In the genomic region with DNA sequence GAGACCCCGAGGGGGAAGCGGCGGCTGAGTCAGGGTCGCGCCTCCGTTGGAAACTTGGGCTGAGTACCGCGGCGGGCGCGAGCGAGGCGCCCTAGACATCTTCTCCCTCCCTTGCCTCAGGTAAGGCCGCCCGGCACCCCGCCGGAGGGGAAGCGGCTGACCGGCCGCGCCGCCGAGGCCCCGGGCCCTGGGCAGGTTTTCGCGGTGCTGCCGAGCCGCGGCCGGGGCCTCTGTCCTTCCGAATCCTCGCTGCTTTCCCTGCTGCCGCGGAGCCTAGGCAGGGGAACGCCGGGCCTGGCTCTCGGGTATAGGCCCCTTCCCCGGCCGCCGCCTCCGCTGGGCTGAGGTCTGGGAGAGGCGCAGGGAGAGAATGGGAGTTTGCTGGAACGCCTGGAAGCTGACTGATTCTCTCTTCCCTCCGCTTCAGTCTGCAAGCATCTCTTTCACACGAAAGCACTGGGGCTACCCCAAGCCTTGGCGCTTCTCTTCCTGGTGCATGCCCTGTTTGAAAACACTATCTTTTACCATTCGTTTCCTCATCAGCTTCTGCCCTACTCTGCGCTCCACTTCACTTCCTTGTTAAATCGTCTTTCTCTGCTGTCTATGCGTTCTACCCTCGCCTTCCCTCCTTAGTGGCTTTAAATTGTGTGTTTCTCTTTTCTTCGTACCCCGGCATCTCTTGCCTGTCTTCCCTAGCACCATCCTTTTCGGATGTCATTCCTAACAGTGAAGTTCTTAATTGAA, we compare ENCODE assay signal across 2 cellular contexts.
TF ChIP-seq lines count a peak whose summit lies in the region.

No MANE protein-coding gene starts in this region.

TF ChIP-seq in IMR-90, 13 proteins besides CTCF, POLR2A, EP300 and RAD21:
- TF ChIP-seq FOS (IDR thresholded peaks at IDR 0.05; ENCODE audit: low read depth, low read length) (no peak), MAZ (IDR thresholded peaks at IDR 0.05; ENCODE audit: borderline replicate concordance, low read depth, low read length) (no peak), MAFK (IDR thresholded peaks at IDR 0.05; ENCODE audit: low read depth, low read length) (no peak), RCOR1 (IDR thresholded peaks at IDR 0.05; ENCODE audit: insufficient replicate concordance, low read length) (no peak), BHLHE40 (IDR thresholded peaks at IDR 0.05; ENCODE audit: low read depth, low read length) (no peak), CHD1 (IDR thresholded peaks at IDR 0.05; ENCODE audit: low read depth, low read length) (no peak), SMC3 (IDR thresholded peaks at IDR 0.05; ENCODE audit: low read depth, low read length) (no peak), RFX5 (IDR thresholded peaks at IDR 0.05; ENCODE audit: low read depth, low read length) (no peak), CEBPB (IDR thresholded peaks at IDR 0.05; ENCODE audit: low read depth, low read length) (no peak), NFE2L2 (IDR thresholded peaks at IDR 0.05; ENCODE audit: low read depth, low read length) (no peak), MXI1 (IDR thresholded peaks at IDR 0.05; ENCODE audit: borderline replicate concordance, low read depth, low read length) (no peak; the same call in 1 of the 2 replicates)
- TF ChIP-seq, protein P1, sequence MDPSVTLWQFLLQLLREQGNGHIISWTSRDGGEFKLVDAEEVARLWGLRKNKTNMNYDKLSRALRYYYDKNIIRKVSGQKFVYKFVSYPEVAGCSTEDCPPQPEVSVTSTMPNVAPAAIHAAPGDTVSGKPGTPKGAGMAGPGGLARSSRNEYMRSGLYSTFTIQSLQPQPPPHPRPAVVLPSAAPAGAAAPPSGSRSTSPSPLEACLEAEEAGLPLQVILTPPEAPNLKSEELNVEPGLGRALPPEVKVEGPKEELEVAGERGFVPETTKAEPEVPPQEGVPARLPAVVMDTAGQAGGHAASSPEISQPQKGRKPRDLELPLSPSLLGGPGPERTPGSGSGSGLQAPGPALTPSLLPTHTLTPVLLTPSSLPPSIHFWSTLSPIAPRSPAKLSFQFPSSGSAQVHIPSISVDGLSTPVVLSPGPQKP (IDR thresholded peaks at IDR 0.05; ENCODE audit: borderline replicate concordance, low read depth, low read length) = no peak
- TF ChIP-seq, protein P2, sequence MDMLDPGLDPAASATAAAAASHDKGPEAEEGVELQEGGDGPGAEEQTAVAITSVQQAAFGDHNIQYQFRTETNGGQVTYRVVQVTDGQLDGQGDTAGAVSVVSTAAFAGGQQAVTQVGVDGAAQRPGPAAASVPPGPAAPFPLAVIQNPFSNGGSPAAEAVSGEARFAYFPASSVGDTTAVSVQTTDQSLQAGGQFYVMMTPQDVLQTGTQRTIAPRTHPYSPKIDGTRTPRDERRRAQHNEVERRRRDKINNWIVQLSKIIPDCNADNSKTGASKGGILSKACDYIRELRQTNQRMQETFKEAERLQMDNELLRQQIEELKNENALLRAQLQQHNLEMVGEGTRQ (IDR thresholded peaks at IDR 0.05; ENCODE audit: low read depth, low read length) = no peak

TF ChIP-seq in K562, 482 proteins besides CTCF, POLR2A, EP300 and RAD21 (continues in another document):
- TF ChIP-seq, protein P3, sequence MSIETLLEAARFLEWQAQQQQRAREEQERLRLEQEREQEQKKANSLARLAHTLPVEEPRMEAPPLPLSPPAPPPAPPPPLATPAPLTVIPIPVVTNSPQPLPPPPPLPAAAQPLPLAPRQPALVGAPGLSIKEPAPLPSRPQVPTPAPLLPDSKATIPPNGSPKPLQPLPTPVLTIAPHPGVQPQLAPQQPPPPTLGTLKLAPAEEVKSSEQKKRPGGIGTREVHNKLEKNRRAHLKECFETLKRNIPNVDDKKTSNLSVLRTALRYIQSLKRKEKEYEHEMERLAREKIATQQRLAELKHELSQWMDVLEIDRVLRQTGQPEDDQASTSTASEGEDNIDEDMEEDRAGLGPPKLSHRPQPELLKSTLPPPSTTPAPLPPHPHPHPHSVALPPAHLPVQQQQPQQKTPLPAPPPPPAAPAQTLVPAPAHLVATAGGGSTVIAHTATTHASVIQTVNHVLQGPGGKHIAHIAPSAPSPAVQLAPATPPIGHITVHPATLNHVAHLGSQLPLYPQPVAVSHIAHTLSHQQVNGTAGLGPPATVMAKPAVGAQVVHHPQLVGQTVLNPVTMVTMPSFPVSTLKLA (conservative IDR thresholded peaks at IDR 0.05) = peak in 1 of 2 experiments; percentile 34; a peak in 3 of 4 replicates
- TF ChIP-seq ZFP30 (CRISPR knock-in tag; IDR thresholded peaks at IDR 0.05; ENCODE audit: borderline replicate concordance) = no peak
- no peak for TF ChIP-seq TEAD4 (IDR thresholded peaks at IDR 0.05; ENCODE audit: low read length)
- TF ChIP-seq TEAD4 (CRISPR knock-in tag; IDR thresholded peaks at IDR 0.05; ENCODE audit: borderline replicate concordance) = no peak
- TF ChIP-seq RAD51 (IDR thresholded peaks at IDR 0.05; ENCODE audit: borderline replicate concordance, low read depth) = no peak
- no peak for TF ChIP-seq ZNF311 (CRISPR knock-in tag; IDR thresholded peaks at IDR 0.05)
- TF ChIP-seq ARID1B (IDR thresholded peaks at IDR 0.05) = peak; percentile 38; the same call in 1 of the 2 replicates
- peak; percentile 75; the same call in 1 of the 2 replicates for TF ChIP-seq ZKSCAN1 (IDR thresholded peaks at IDR 0.05; ENCODE audit: low read depth, low read length)
- no peak for TF ChIP-seq ZNF174 (CRISPR knock-in tag; IDR thresholded peaks at IDR 0.05)
- TF ChIP-seq TOE1 (IDR thresholded peaks at IDR 0.05; ENCODE audit: borderline replicate concordance) = peak; percentile 57; the same call in 1 of the 2 replicates
- no peak for TF ChIP-seq TOE1 (CRISPR knock-in tag; IDR thresholded peaks at IDR 0.05; ENCODE audit: borderline replicate concordance, low read depth)
- peak; percentile 3; the same call in 1 of the 2 replicates for TF ChIP-seq GABPB1 (CRISPR knock-in tag; IDR thresholded peaks at IDR 0.05)
- TF ChIP-seq, protein P4, sequence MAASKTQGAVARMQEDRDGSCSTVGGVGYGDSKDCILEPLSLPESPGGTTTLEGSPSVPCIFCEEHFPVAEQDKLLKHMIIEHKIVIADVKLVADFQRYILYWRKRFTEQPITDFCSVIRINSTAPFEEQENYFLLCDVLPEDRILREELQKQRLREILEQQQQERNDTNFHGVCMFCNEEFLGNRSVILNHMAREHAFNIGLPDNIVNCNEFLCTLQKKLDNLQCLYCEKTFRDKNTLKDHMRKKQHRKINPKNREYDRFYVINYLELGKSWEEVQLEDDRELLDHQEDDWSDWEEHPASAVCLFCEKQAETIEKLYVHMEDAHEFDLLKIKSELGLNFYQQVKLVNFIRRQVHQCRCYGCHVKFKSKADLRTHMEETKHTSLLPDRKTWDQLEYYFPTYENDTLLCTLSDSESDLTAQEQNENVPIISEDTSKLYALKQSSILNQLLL (CRISPR knock-in tag; IDR thresholded peaks at IDR 0.05; ENCODE audit: borderline replicate concordance) = no peak
- no peak for TF ChIP-seq BRCA1 (IDR thresholded peaks at IDR 0.05)
- TF ChIP-seq BRCA1 (CRISPR knock-in tag; IDR thresholded peaks at IDR 0.05) = 0 out of 2 replicates have a peak, but pooled peaks have one; percentile 37
- TF ChIP-seq, protein P5, sequence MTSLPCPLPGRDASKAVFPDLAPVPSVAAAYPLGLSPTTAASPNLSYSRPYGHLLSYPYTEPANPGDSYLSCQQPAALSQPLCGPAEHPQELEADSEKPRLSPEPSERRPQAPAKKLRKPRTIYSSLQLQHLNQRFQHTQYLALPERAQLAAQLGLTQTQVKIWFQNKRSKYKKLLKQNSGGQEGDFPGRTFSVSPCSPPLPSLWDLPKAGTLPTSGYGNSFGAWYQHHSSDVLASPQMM (CRISPR knock-in tag; IDR thresholded peaks at IDR 0.05) = no peak
- no peak for TF ChIP-seq JUN (IDR thresholded peaks at IDR 0.05; ENCODE audit: borderline replicate concordance, low read depth, low read length)
- TF ChIP-seq JUN (CRISPR knock-in tag; IDR thresholded peaks at IDR 0.05; ENCODE audit: borderline replicate concordance) = peak; percentile 57; the same call in 1 of the 2 replicates
- TF ChIP-seq NR2F6 (CRISPR knock-in tag; IDR thresholded peaks at IDR 0.05) = no peak
- TF ChIP-seq, protein P6, sequence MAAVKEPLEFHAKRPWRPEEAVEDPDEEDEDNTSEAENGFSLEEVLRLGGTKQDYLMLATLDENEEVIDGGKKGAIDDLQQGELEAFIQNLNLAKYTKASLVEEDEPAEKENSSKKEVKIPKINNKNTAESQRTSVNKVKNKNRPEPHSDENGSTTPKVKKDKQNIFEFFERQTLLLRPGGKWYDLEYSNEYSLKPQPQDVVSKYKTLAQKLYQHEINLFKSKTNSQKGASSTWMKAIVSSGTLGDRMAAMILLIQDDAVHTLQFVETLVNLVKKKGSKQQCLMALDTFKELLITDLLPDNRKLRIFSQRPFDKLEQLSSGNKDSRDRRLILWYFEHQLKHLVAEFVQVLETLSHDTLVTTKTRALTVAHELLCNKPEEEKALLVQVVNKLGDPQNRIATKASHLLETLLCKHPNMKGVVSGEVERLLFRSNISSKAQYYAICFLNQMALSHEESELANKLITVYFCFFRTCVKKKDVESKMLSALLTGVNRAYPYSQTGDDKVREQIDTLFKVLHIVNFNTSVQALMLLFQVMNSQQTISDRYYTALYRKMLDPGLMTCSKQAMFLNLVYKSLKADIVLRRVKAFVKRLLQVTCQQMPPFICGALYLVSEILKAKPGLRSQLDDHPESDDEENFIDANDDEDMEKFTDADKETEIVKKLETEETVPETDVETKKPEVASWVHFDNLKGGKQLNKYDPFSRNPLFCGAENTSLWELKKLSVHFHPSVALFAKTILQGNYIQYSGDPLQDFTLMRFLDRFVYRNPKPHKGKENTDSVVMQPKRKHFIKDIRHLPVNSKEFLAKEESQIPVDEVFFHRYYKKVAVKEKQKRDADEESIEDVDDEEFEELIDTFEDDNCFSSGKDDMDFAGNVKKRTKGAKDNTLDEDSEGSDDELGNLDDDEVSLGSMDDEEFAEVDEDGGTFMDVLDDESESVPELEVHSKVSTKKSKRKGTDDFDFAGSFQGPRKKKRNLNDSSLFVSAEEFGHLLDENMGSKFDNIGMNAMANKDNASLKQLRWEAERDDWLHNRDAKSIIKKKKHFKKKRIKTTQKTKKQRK (IDR thresholded peaks at IDR 0.05; ENCODE audit: borderline replicate concordance, low read depth, low read length) = no peak
- peak; percentile 76 for TF ChIP-seq NCOA4 (IDR thresholded peaks at IDR 0.05; ENCODE audit: partially characterized antibody)
- TF ChIP-seq, protein P7, sequence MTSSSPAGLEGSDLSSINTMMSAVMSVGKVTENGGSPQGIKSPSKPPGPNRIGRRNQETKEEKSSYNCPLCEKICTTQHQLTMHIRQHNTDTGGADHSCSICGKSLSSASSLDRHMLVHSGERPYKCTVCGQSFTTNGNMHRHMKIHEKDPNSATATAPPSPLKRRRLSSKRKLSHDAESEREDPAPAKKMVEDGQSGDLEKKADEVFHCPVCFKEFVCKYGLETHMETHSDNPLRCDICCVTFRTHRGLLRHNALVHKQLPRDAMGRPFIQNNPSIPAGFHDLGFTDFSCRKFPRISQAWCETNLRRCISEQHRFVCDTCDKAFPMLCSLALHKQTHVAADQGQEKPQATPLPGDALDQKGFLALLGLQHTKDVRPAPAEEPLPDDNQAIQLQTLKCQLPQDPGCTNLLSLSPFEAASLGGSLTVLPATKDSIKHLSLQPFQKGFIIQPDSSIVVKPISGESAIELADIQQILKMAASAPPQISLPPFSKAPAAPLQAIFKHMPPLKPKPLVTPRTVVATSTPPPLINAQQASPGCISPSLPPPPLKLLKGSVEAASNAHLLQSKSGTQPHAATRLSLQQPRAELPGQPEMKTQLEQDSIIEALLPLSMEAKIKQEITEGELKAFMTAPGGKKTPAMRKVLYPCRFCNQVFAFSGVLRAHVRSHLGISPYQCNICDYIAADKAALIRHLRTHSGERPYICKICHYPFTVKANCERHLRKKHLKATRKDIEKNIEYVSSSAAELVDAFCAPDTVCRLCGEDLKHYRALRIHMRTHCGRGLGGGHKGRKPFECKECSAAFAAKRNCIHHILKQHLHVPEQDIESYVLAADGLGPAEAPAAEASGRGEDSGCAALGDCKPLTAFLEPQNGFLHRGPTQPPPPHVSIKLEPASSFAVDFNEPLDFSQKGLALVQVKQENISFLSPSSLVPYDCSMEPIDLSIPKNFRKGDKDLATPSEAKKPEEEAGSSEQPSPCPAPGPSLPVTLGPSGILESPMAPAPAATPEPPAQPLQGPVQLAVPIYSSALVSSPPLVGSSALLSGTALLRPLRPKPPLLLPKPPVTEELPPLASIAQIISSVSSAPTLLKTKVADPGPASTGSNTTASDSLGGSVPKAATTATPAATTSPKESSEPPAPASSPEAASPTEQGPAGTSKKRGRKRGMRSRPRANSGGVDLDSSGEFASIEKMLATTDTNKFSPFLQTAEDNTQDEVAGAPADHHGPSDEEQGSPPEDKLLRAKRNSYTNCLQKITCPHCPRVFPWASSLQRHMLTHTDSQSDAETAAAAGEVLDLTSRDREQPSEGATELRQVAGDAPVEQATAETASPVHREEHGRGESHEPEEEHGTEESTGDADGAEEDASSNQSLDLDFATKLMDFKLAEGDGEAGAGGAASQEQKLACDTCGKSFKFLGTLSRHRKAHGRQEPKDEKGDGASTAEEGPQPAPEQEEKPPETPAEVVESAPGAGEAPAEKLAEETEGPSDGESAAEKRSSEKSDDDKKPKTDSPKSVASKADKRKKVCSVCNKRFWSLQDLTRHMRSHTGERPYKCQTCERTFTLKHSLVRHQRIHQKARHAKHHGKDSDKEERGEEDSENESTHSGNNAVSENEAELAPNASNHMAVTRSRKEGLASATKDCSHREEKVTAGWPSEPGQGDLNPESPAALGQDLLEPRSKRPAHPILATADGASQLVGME (CRISPR knock-in tag; IDR thresholded peaks at IDR 0.05) = no peak
- no peak for TF ChIP-seq GTF2A2 (tag; IDR thresholded peaks at IDR 0.05)
- TF ChIP-seq, protein P8, sequence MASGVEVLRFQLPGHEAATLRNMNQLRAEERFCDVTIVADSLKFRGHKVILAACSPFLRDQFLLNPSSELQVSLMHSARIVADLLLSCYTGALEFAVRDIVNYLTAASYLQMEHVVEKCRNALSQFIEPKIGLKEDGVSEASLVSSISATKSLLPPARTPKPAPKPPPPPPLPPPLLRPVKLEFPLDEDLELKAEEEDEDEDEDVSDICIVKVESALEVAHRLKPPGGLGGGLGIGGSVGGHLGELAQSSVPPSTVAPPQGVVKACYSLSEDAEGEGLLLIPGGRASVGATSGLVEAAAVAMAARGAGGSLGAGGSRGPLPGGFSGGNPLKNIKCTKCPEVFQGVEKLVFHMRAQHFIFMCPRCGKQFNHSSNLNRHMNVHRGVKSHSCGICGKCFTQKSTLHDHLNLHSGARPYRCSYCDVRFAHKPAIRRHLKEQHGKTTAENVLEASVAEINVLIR (CRISPR knock-in tag; IDR thresholded peaks at IDR 0.05) = no peak
